ENCODE assay signal across 14 cellular contexts in genomic region chr16:86609115-86609514, GRCh38. TPM values are rescaled to one million over a fixed set of nuclear protein-coding genes. Genes with fewer than 3 reads are reported as not detected.
A peak's percentile ranks its signal among the peaks of the same experiment; 100 is the strongest.
DNase-seq lines count a peak whose midpoint lies in the region; ATAC-seq lines count a peak whose summit lies in the region.
"Had no signal": no experiment of that assay in that cellular context is flagged by ENCODE, and none has a peak within 500 bp of the region (broad histone marks: within the 10 kb centered on the region; RNA-seq: fewer than 3 reads in every experiment).

No MANE protein-coding gene starts in this region.

- H3K4me3 ChIP-seq in SJCRH30: peak overlapping the region; percentile 22
- H3K4me3 ChIP-seq in skeletal muscle cell (ENCODE audit: low read depth, low read length): no peak overlapping the region

- DNase-seq in SJCRH30: peak; percentile 9 to 12
- DNase-seq in fibroblast of gingiva (ENCODE audit: low read depth): peak; percentile 96
- peak; percentile 71 for DNase-seq in skeletal muscle cell (ENCODE audit: low read depth)
- no peak for DNase-seq in anterior cingulate cortex (lab: John Stamatoyannopoulos, UW)
- no peak for DNase-seq in NCI-H774 (lab: John Stamatoyannopoulos, UW)
- DNase-seq: activated CD4-positive, alpha-beta T cell treated with anti-CD3 and anti-CD28 coated beads for 36 hours; activated effector memory CD4-positive, alpha-beta T cell treated with anti-CD3 and anti-CD28 coated beads, Interleukin-2, amount 50 U/mL, for 16 hours; effector memory CD8-positive, alpha-beta T cell; NCI-H1417; NCI-H69; stimulated activated CD8-positive, alpha-beta memory T cell treated with anti-CD3 and anti-CD28 coated beads, Interleukin-4, amount 100 ng/mL, for 48 hours had no signal

- H3K9me3 ChIP-seq in ES-I3 (ENCODE audit: control insufficient read depth, insufficient read depth, low read length): no peaks in the 10 kb centered on the region
- no peaks in the 10 kb centered on the region for H3K9me3 ChIP-seq in SJCRH30 (replicated peaks)

- H3K9ac ChIP-seq in ES-I3 (ENCODE audit: low read depth, low read length): peak overlapping the region; percentile 13; the same call in 1 of the 2 replicates

- H3K36me3 ChIP-seq in ES-I3 (ENCODE audit: insufficient read depth, low read length): no peaks in the 10 kb centered on the region
- H3K36me3 ChIP-seq in SJCRH30: no peaks in the 10 kb centered on the region

- H3K4me1 ChIP-seq in ES-I3 (ENCODE audit: insufficient read depth, low read length): peaks cover 18% of the 10 kb centered on the region
- peaks cover 4% of the 10 kb centered on the region; the same call in 1 of the 2 replicates for H3K4me1 ChIP-seq in SJCRH30

- ATAC-seq in HG03457 (IDR thresholded peaks at IDR 0.05; ENCODE audit: unreplicated experiment): no peak
- ATAC-seq in GM18517 (IDR thresholded peaks at IDR 0.05; ENCODE audit: unreplicated experiment): no peak
- ATAC-seq: activated CD4-positive, alpha-beta T cell treated with anti-CD3 and anti-CD28 coated beads for 36 hours; effector memory CD8-positive, alpha-beta T cell had no signal

- no peaks in the 10 kb centered on the region for H3K27me3 ChIP-seq in SJCRH30

- peak overlapping the region; percentile 57 for H3K27ac ChIP-seq in SJCRH30

RNA-seq across cellular contexts. Expression of gene FOXL1, which starts 30.8 kb away (rescaled TPM):
- 4.0 and 5.5 TPM in 2 replicates for total RNA-seq in SJCRH30 (2014; rRNA removed; shearing (Covaris generic))
- total RNA-seq: activated CD4-positive, alpha-beta T cell treated with anti-CD3 and anti-CD28 coated beads for 36 hours had no signal

RNA-seq across cellular contexts. Expression of gene FOXC2, which starts 42.5 kb away (rescaled TPM):
- total RNA-seq in SJCRH30 (2014; rRNA removed; shearing (Covaris generic)): 3.0 and 3.1 TPM in 2 replicates
- total RNA-seq: activated CD4-positive, alpha-beta T cell treated with anti-CD3 and anti-CD28 coated beads for 36 hours had no signal

RNA-seq across cellular contexts. Expression of gene MTHFSD, which starts 54.1 kb away (rescaled TPM):
- total RNA-seq in SJCRH30 (2014; rRNA removed; shearing (Covaris generic)): 5.9 and 7.2 TPM in 2 replicates

Comparison
In these comparisons a context has a peak if more than half of its experiments do, and no peak if none do; other contexts are left out.
1. DNase-seq: peak in SJCRH30 (2 of 2), fibroblast of gingiva (single experiment) and skeletal muscle cell (single experiment); none in anterior cingulate cortex (0 of 58) and NCI-H774 (single experiment).